Comparison of ENCODE assay signal across 1 cellular context in the genomic region with DNA sequence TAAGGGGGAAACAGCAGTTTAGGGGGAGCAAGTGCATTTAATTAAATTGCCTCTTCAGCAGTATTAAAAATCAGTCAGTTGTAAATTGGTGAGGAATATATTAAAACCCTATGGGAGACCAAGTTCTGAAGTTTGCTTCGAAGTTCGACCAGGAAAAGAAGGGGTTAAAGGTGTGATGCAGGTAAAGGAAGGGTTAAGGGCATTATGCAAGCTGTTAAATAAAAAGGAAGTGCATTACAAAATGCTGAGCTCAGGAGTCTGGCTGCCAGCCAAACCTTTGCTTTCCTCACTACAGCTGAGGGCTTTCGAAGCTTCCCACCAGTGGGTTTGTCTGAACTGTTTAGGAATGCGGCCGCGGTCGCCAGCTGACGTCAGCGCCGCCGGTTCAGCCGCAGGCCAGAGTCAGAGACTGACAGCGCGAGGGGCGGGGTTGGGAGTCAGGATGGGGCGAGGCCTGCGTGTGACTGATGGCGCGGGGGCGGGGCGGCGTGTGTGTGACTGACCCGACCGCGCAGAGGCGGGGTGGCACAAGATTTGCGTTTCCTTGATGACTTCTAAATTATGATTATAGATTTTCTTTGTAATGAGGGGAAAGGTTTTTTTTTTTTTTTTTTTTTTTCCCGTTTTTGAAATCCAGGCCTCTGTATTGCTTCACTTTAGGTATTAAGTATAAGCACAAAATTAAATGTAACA.
A peak's percentile ranks its signal among the peaks of the same experiment; 100 is the strongest.
TF ChIP-seq lines count a peak whose summit lies in the region.

No MANE protein-coding gene starts in this region.

TF ChIP-seq in GM12878, 131 proteins besides CTCF, POLR2A, EP300 and RAD21 (continued from another document and continues in another):
- TF ChIP-seq E2F4 (IDR thresholded peaks at IDR 0.05; ENCODE audit: low read depth, low read length) (no peak), KLF5 (IDR thresholded peaks at IDR 0.05; ENCODE audit: partially characterized antibody) (no peak), ZSCAN29 (IDR thresholded peaks at IDR 0.05) (no peak), ZBTB11 (CRISPR knock-in tag; IDR thresholded peaks at IDR 0.05) (no peak), JUND (IDR thresholded peaks at IDR 0.05; ENCODE audit: low read depth, low read length) (no peak), ZNF274 (IDR thresholded peaks at IDR 0.05; ENCODE audit: insufficient read depth, insufficient read length) (no peak), ZNF384 (IDR thresholded peaks at IDR 0.05; ENCODE audit: borderline replicate concordance, low read depth, low read length) (no peak; the same call in 1 of the 2 replicates), ZZZ3 (IDR thresholded peaks at IDR 0.05; ENCODE audit: control insufficient read depth, insufficient read length, low read depth) (no peak), ZNF24 (IDR thresholded peaks at IDR 0.05) (no peak), BACH1 (IDR thresholded peaks at IDR 0.05; ENCODE audit: borderline replicate concordance) (no peak), WRNIP1 (IDR thresholded peaks at IDR 0.05; ENCODE audit: borderline replicate concordance, low read depth, low read length) (no peak), E4F1 (IDR thresholded peaks at IDR 0.05; ENCODE audit: borderline replicate concordance, partially characterized antibody) (no peak), CREB1 (IDR thresholded peaks at IDR 0.05; ENCODE audit: low read depth) (peak; percentile 90), ZBED1 (IDR thresholded peaks at IDR 0.05; ENCODE audit: borderline replicate concordance) (no peak), CBFB (IDR thresholded peaks at IDR 0.05; ENCODE audit: low read depth) (peak; percentile 63; the same call in 1 of the 2 replicates), TCF3 (IDR thresholded peaks at IDR 0.05; ENCODE audit: borderline replicate concordance, insufficient read depth, low read depth, low read length) (no peak), STAT3 (IDR thresholded peaks at IDR 0.05; ENCODE audit: low read depth, low read length) (no peak), RELA (IDR thresholded peaks at IDR 0.05; ENCODE audit: borderline replicate concordance, partially characterized antibody) (no peak), NR2C2 (IDR thresholded peaks at IDR 0.05; ENCODE audit: borderline replicate concordance, control insufficient read depth, insufficient read length, low read depth) (no peak), POLR2AphosphoS5 (IDR thresholded peaks at IDR 0.05; ENCODE audit: low read length) (no peak), TAF1 (IDR thresholded peaks at IDR 0.05; ENCODE audit: borderline replicate concordance, low read depth, low read length) (no peak), BCLAF1 (IDR thresholded peaks at IDR 0.05) (no peak), SMAD1 (IDR thresholded peaks at IDR 0.05; ENCODE audit: low read depth, partially characterized antibody) (peak; percentile 97), CBX3 (IDR thresholded peaks at IDR 0.05; ENCODE audit: borderline replicate concordance, low read depth) (no peak), ESRRA (IDR thresholded peaks at IDR 0.05; ENCODE audit: low read length) (no peak), IKZF2 (IDR thresholded peaks at IDR 0.05) (peak; percentile 96), MLLT1 (IDR thresholded peaks at IDR 0.05) (peak; percentile 66; the same call in 1 of the 2 replicates)
- TF ChIP-seq, protein P1, sequence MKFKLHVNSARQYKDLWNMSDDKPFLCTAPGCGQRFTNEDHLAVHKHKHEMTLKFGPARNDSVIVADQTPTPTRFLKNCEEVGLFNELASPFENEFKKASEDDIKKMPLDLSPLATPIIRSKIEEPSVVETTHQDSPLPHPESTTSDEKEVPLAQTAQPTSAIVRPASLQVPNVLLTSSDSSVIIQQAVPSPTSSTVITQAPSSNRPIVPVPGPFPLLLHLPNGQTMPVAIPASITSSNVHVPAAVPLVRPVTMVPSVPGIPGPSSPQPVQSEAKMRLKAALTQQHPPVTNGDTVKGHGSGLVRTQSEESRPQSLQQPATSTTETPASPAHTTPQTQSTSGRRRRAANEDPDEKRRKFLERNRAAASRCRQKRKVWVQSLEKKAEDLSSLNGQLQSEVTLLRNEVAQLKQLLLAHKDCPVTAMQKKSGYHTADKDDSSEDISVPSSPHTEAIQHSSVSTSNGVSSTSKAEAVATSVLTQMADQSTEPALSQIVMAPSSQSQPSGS (IDR thresholded peaks at IDR 0.05; ENCODE audit: low read length): peak; percentile 46; the same call in 1 of the 2 replicates
- TF ChIP-seq, protein P2, sequence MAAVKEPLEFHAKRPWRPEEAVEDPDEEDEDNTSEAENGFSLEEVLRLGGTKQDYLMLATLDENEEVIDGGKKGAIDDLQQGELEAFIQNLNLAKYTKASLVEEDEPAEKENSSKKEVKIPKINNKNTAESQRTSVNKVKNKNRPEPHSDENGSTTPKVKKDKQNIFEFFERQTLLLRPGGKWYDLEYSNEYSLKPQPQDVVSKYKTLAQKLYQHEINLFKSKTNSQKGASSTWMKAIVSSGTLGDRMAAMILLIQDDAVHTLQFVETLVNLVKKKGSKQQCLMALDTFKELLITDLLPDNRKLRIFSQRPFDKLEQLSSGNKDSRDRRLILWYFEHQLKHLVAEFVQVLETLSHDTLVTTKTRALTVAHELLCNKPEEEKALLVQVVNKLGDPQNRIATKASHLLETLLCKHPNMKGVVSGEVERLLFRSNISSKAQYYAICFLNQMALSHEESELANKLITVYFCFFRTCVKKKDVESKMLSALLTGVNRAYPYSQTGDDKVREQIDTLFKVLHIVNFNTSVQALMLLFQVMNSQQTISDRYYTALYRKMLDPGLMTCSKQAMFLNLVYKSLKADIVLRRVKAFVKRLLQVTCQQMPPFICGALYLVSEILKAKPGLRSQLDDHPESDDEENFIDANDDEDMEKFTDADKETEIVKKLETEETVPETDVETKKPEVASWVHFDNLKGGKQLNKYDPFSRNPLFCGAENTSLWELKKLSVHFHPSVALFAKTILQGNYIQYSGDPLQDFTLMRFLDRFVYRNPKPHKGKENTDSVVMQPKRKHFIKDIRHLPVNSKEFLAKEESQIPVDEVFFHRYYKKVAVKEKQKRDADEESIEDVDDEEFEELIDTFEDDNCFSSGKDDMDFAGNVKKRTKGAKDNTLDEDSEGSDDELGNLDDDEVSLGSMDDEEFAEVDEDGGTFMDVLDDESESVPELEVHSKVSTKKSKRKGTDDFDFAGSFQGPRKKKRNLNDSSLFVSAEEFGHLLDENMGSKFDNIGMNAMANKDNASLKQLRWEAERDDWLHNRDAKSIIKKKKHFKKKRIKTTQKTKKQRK (IDR thresholded peaks at IDR 0.05; ENCODE audit: low read depth, low read length): no peak
- TF ChIP-seq, protein P3, sequence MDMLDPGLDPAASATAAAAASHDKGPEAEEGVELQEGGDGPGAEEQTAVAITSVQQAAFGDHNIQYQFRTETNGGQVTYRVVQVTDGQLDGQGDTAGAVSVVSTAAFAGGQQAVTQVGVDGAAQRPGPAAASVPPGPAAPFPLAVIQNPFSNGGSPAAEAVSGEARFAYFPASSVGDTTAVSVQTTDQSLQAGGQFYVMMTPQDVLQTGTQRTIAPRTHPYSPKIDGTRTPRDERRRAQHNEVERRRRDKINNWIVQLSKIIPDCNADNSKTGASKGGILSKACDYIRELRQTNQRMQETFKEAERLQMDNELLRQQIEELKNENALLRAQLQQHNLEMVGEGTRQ (IDR thresholded peaks at IDR 0.05; ENCODE audit: borderline replicate concordance, low read depth, low read length): no peak
- TF ChIP-seq, protein P4, sequence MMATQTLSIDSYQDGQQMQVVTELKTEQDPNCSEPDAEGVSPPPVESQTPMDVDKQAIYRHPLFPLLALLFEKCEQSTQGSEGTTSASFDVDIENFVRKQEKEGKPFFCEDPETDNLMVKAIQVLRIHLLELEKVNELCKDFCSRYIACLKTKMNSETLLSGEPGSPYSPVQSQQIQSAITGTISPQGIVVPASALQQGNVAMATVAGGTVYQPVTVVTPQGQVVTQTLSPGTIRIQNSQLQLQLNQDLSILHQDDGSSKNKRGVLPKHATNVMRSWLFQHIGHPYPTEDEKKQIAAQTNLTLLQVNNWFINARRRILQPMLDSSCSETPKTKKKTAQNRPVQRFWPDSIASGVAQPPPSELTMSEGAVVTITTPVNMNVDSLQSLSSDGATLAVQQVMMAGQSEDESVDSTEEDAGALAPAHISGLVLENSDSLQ (IDR thresholded peaks at IDR 0.05): peak; percentile 97
- TF ChIP-seq, protein P5, sequence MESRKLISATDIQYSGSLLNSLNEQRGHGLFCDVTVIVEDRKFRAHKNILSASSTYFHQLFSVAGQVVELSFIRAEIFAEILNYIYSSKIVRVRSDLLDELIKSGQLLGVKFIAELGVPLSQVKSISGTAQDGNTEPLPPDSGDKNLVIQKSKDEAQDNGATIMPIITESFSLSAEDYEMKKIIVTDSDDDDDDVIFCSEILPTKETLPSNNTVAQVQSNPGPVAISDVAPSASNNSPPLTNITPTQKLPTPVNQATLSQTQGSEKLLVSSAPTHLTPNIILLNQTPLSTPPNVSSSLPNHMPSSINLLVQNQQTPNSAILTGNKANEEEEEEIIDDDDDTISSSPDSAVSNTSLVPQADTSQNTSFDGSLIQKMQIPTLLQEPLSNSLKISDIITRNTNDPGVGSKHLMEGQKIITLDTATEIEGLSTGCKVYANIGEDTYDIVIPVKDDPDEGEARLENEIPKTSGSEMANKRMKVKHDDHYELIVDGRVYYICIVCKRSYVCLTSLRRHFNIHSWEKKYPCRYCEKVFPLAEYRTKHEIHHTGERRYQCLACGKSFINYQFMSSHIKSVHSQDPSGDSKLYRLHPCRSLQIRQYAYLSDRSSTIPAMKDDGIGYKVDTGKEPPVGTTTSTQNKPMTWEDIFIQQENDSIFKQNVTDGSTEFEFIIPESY (IDR thresholded peaks at IDR 0.05): no peak
